9 cellular contexts compared by ENCODE assay signal in genomic region chr17:10117581-10118001, GRCh38.
A peak's percentile ranks its signal among the peaks of the same experiment; 100 is the strongest.
DNase-seq lines count a peak whose midpoint lies in the region; ATAC-seq and TF ChIP-seq lines count a peak whose summit lies in the region.
"Had no signal": no experiment of that assay in that cellular context is flagged by ENCODE, and none has a peak within 500 bp of the region (broad histone marks: within the 10 kb centered on the region; RNA-seq: fewer than 3 reads in every experiment).

No MANE protein-coding gene starts in this region.

- peak overlapping the region in 1 of 3 donors; percentile 57 for H3K27ac Mint-ChIP-seq in IgD-negative memory B cell
- peak overlapping the region; percentile 86 for H3K27ac Mint-ChIP-seq in dendritic cell treated with granulocyte-macrophage colony-stimulating factor and Interleukin-4, amounts not matched to agents 40 ng/mL and 50 ng/mL, for 4 days

- intact Hi-C loops in dendritic cell treated with granulocyte-macrophage colony-stimulating factor and Interleukin-4, amounts not matched to agents 40 ng/mL and 50 ng/mL, for 4 days (cut with micrococcal nuclease) = loop anchor here (1.0 to 5.0 kb wide), 3 partner anchors 78 to 150 kb away; no protein-coding TSS in a partner anchor

- no peak for ATAC-seq in GM18505 (IDR thresholded peaks at IDR 0.05; ENCODE audit: unreplicated experiment)
- no peak for ATAC-seq in HG02885 (IDR thresholded peaks at IDR 0.05; ENCODE audit: poor library complexity, unreplicated experiment)

- DNase-seq in ELF-1 (ENCODE audit: low read depth, low spot score) = peak; percentile 80
- DNase-seq in nucleus accumbens (lab: John Stamatoyannopoulos, UW) = peak in 38 of 56 donors; percentile 14 to 75 (median 44)
- DNase-seq in NCI-H187 treated with DMSO at 0.1 percent for 48 hours (lab: John Stamatoyannopoulos, UW) = no peak
- no peak for DNase-seq in foreskin melanocyte
- DNase-seq: kidney glomerular epithelial cell had no signal

- H3K4me3 Mint-ChIP-seq in IgD-negative memory B cell = peak overlapping the region in 3 of 4 donors; percentile 21 to 25 (median 25)
- H3K4me3 Mint-ChIP-seq in dendritic cell treated with granulocyte-macrophage colony-stimulating factor and Interleukin-4, amounts not matched to agents 40 ng/mL and 50 ng/mL, for 4 days = no peak overlapping the region

- peaks cover under 1% of the 10 kb centered on the region for H3K36me3 Mint-ChIP-seq in IgD-negative memory B cell
- H3K36me3 Mint-ChIP-seq in dendritic cell treated with granulocyte-macrophage colony-stimulating factor and Interleukin-4, amounts not matched to agents 40 ng/mL and 50 ng/mL, for 4 days (ENCODE audit: low read depth) = peaks cover 5% of the 10 kb centered on the region

- H3K27me3 Mint-ChIP-seq in IgD-negative memory B cell = peaks cover 24% of the 10 kb centered on the region
- H3K27me3 Mint-ChIP-seq in dendritic cell treated with granulocyte-macrophage colony-stimulating factor and Interleukin-4, amounts not matched to agents 40 ng/mL and 50 ng/mL, for 4 days = no peaks in the 10 kb centered on the region

- peaks cover 40 to 50% (median 47%) of the 10 kb centered on the region in 3 donors for H3K4me1 Mint-ChIP-seq in IgD-negative memory B cell
- peaks cover 92% of the 10 kb centered on the region for H3K4me1 Mint-ChIP-seq in dendritic cell treated with granulocyte-macrophage colony-stimulating factor and Interleukin-4, amounts not matched to agents 40 ng/mL and 50 ng/mL, for 4 days (ENCODE audit: low read depth)

- TF ChIP-seq POLR2A in GM18505 (IDR thresholded peaks at IDR 0.05; ENCODE audit: borderline replicate concordance, extremely low read depth, insufficient read depth, insufficient read length) = no peak

- peaks cover 0 to 2% (median 0%) of the 10 kb centered on the region in 3 donors for H3K9me3 Mint-ChIP-seq in IgD-negative memory B cell
- no peaks in the 10 kb centered on the region for H3K9me3 Mint-ChIP-seq in dendritic cell treated with granulocyte-macrophage colony-stimulating factor and Interleukin-4, amounts not matched to agents 40 ng/mL and 50 ng/mL, for 4 days

Comparison
In these comparisons a context has a peak if more than half of its experiments do, and no peak if none do; other contexts are left out.
1. DNase-seq: peak in ELF-1 (single experiment) and nucleus accumbens (38 of 56); none in NCI-H187 treated with DMSO at 0.1 percent for 48 hours (single experiment) and foreskin melanocyte (single experiment).